Comparison of ENCODE assay signal across 3 cellular contexts in the genomic region with DNA sequence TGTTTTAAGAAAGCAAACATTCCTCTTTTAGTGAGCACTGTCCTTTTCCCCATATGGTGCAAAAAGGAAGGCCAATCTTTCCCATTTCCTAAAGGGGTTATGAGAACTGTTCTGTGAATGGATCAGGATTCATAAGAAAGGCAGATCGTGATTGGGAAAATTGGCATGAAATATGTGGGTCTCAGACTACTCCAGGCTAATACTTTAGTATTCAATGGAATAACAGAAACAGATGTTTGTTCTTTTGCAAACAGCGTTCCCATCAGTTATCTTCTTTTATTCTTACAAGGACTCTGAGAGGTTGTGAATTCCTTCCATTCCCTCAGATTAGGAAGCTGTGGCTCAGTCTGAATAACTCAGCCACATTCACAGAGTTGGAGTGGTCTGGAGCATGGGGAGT.
TF ChIP-seq lines count a peak whose summit lies in the region.

No MANE protein-coding gene starts in this region.

TF ChIP-seq in A549, 52 proteins besides CTCF, POLR2A, EP300 and RAD21:
- TF ChIP-seq, protein P1, sequence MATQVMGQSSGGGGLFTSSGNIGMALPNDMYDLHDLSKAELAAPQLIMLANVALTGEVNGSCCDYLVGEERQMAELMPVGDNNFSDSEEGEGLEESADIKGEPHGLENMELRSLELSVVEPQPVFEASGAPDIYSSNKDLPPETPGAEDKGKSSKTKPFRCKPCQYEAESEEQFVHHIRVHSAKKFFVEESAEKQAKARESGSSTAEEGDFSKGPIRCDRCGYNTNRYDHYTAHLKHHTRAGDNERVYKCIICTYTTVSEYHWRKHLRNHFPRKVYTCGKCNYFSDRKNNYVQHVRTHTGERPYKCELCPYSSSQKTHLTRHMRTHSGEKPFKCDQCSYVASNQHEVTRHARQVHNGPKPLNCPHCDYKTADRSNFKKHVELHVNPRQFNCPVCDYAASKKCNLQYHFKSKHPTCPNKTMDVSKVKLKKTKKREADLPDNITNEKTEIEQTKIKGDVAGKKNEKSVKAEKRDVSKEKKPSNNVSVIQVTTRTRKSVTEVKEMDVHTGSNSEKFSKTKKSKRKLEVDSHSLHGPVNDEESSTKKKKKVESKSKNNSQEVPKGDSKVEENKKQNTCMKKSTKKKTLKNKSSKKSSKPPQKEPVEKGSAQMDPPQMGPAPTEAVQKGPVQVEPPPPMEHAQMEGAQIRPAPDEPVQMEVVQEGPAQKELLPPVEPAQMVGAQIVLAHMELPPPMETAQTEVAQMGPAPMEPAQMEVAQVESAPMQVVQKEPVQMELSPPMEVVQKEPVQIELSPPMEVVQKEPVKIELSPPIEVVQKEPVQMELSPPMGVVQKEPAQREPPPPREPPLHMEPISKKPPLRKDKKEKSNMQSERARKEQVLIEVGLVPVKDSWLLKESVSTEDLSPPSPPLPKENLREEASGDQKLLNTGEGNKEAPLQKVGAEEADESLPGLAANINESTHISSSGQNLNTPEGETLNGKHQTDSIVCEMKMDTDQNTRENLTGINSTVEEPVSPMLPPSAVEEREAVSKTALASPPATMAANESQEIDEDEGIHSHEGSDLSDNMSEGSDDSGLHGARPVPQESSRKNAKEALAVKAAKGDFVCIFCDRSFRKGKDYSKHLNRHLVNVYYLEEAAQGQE (IDR thresholded peaks at IDR 0.05): no peak
- TF ChIP-seq TFCP2L1 (CRISPR knock-in tag; IDR thresholded peaks at IDR 0.05) (no peak), GATA3 (IDR thresholded peaks at IDR 0.05; ENCODE audit: borderline replicate concordance) (no peak), HOXA7 (CRISPR knock-in tag; IDR thresholded peaks at IDR 0.05) (no peak)

TF ChIP-seq in endothelial cell of umbilical vein, 7 proteins besides CTCF, POLR2A, EP300 and RAD21 (continued from another document):
- TF ChIP-seq EZH2 (IDR thresholded peaks at IDR 0.05; ENCODE audit: borderline replicate concordance, low read depth, low read length, severe bottlenecking): no peak
- TF ChIP-seq FOS (IDR thresholded peaks at IDR 0.05; ENCODE audit: borderline replicate concordance, insufficient read depth, low read length): no peak
- no peak for TF ChIP-seq POLR2AphosphoS5 (IDR thresholded peaks at IDR 0.05; ENCODE audit: insufficient read depth, low read depth, low read length)
- TF ChIP-seq GATA2 (IDR thresholded peaks at IDR 0.05; ENCODE audit: insufficient read depth, insufficient read length, low read depth, low read length): no peak
- no peak for TF ChIP-seq MAX (IDR thresholded peaks at IDR 0.05; ENCODE audit: insufficient read depth, insufficient read length)

TF ChIP-seq in GM12891, 5 proteins besides CTCF, POLR2A, EP300 and RAD21 (continued from another document):
- TF ChIP-seq TAF1 (IDR thresholded peaks at IDR 0.05; ENCODE audit: low read depth, low read length): no peak
- no peak for TF ChIP-seq POU2F2 (IDR thresholded peaks at IDR 0.05; ENCODE audit: low read depth, low read length)
